In genomic region chr15:82159922-82160321, GRCh38 we compare ENCODE assay signal across 11 cellular contexts.
DNase-seq lines count a peak whose midpoint lies in the region; ATAC-seq, FAIRE-seq and TF ChIP-seq lines count a peak whose summit lies in the region.
"Had no signal": no experiment of that assay in that cellular context is flagged by ENCODE, and none has a peak within 500 bp of the region (broad histone marks: within the 10 kb centered on the region; RNA-seq: fewer than 3 reads in every experiment).

No MANE protein-coding gene starts in this region.

- DNase-seq in HPDE6-E6E7 (ENCODE audit: extremely low spot score) (peak; percentile 52), astrocyte of the hippocampus (ENCODE audit: low read depth, low spot score) (peak; percentile 97), hepatocyte (ENCODE audit: low spot score) (peak; percentile 34), urothelium cell line (ENCODE audit: low spot score) (peak; percentile 82), midbrain (lab: John Stamatoyannopoulos, UW) (no peak), NCI-H1930 (lab: John Stamatoyannopoulos, UW) (no peak)
- DNase-seq: activated CD8-positive, alpha-beta T cell treated with anti-CD3 and anti-CD28 coated beads for 36 hours; activated naive CD8-positive, alpha-beta T cell treated with anti-CD3 and anti-CD28 coated beads, Interleukin-2, amount 50 U/mL, for 24 hours; naive thymus-derived CD4-positive, alpha-beta T cell; stimulated activated CD4-positive, alpha-beta T cell treated with anti-CD3 and anti-CD28 coated beads, Interleukin-1b, Interleukin-23, amount 100 ng/mL, for 48 hours had no signal

- H4K20me1 ChIP-seq in hepatocyte (ENCODE audit: insufficient read depth, poor library complexity, severe bottlenecking), result no peaks in the 10 kb centered on the region

- no peaks in the 10 kb centered on the region for H3K9me3 ChIP-seq in hepatocyte (ENCODE audit: low read depth)

- WGBS in hepatocyte (ENCODE audit: low lambda C conversion rate, missing lambda C conversion rate), result 100% methylated on average over 2 of the region's 2 CpGs

- H3K4me3 ChIP-seq in hepatocyte, result no peak overlapping the region

- H3K9me2 ChIP-seq in hepatocyte (replicated peaks; ENCODE audit: insufficient read depth), result no peaks in the 10 kb centered on the region

- TF ChIP-seq CTCF in hepatocyte (IDR thresholded peaks at IDR 0.05; ENCODE audit: poor library complexity), result no peak

- ATAC-seq in HG03432 (IDR thresholded peaks at IDR 0.05; ENCODE audit: unreplicated experiment), result no peak
- ATAC-seq: activated CD8-positive, alpha-beta T cell treated with anti-CD3 and anti-CD28 coated beads for 36 hours; activated naive CD8-positive, alpha-beta T cell treated with anti-CD3 and anti-CD28 coated beads, Interleukin-2, amount 50 U/mL, for 24 hours; naive thymus-derived CD4-positive, alpha-beta T cell had no signal

- no peaks in the 10 kb centered on the region for H3K79me2 ChIP-seq in hepatocyte

- no peaks in the 10 kb centered on the region for H3K36me3 ChIP-seq in hepatocyte (replicated peaks; ENCODE audit: insufficient read depth, low read depth)

- no peaks in the 10 kb centered on the region for H3K4me1 ChIP-seq in hepatocyte (ENCODE audit: insufficient read depth)

- no peak overlapping the region for H2AFZ ChIP-seq in hepatocyte

- H3K4me2 ChIP-seq in hepatocyte, result no peak overlapping the region

- peak; percentile 97 for FAIRE-seq in urothelium cell line (lab: Jason Lieb, UNC)

- no peak overlapping the region for H3K27ac ChIP-seq in hepatocyte

- H3K27me3 ChIP-seq in hepatocyte, result no peaks in the 10 kb centered on the region

Comparison
In these comparisons a context has a peak if more than half of its experiments do, and no peak if none do; other contexts are left out.
1. DNase-seq: peak in HPDE6-E6E7 (single experiment), astrocyte of the hippocampus (single experiment), hepatocyte (single experiment) and urothelium cell line (single experiment); none in midbrain (single experiment) and NCI-H1930 (0 of 2).